Comparison of ENCODE assay signal across 12 cellular contexts in genomic region chr15:60551147-60551780, GRCh38.
DNase-seq lines count a peak whose midpoint lies in the region; ATAC-seq and TF ChIP-seq lines count a peak whose summit lies in the region.
"Had no signal": no experiment of that assay in that cellular context is flagged by ENCODE, and none has a peak within 500 bp of the region (broad histone marks: within the 10 kb centered on the region; RNA-seq: fewer than 3 reads in every experiment).

No MANE protein-coding gene starts in this region.

- peak; percentile 21 for DNase-seq in GM13976 (ENCODE audit: low spot score)
- peak; percentile 10 for DNase-seq in amniotic epithelial cell (ENCODE audit: low read depth)
- DNase-seq in NCI-H1092 treated with DMSO at 0.1 percent for 48 hours (lab: John Stamatoyannopoulos, UW) = no peak
- no peak for DNase-seq in NCI-H82 (lab: John Stamatoyannopoulos, UW)
- DNase-seq: HFFc6, NCI-H1105, NCI-H526 had no signal

- peak; percentile 49 for ATAC-seq in GM19463 (IDR thresholded peaks at IDR 0.05; ENCODE audit: unreplicated experiment)
- ATAC-seq in HG03354 (IDR thresholded peaks at IDR 0.05; ENCODE audit: poor library complexity, severe bottlenecking, unreplicated experiment) = peak; percentile 54
- ATAC-seq in HG03196 (IDR thresholded peaks at IDR 0.05; ENCODE audit: unreplicated experiment) = no peak
- ATAC-seq in SK-N-SH treated with all-trans-retinoic acid at 6 μM for 48 hours = no peak
- ATAC-seq: sciatic nerve had no signal

- in situ Hi-C loops in GM13976 (cut with MboI; ENCODE audit: low sequenced_read_pairs, unreplicated experiment) = no loop called here

- no peak for TF ChIP-seq CTCF in GM13976 (IDR thresholded peaks at IDR 0.05; ENCODE audit: borderline replicate concordance, control extremely low read depth, extremely low read depth, insufficient read depth, missing control alignments)

TF ChIP-seq in SK-N-SH treated with all-trans-retinoic acid at 6 μM for 48 hours, 23 proteins besides CTCF, POLR2A, EP300 and RAD21:
- no peak for TF ChIP-seq ESRRG (CRISPR knock-in tag; IDR thresholded peaks at IDR 0.05)
- TF ChIP-seq GLIS3 (CRISPR knock-in tag; IDR thresholded peaks at IDR 0.05) = no peak
- TF ChIP-seq ZFP3 (CRISPR knock-in tag; IDR thresholded peaks at IDR 0.05) = no peak
- TF ChIP-seq ARNTL (CRISPR knock-in tag; IDR thresholded peaks at IDR 0.05; ENCODE audit: borderline replicate concordance, low read depth) = no peak

Comparison
In these comparisons a context has a peak if more than half of its experiments do, and no peak if none do; other contexts are left out.
1. DNase-seq: peak in GM13976 (single experiment) and amniotic epithelial cell (single experiment); none in NCI-H1092 treated with DMSO at 0.1 percent for 48 hours (single experiment) and NCI-H82 (single experiment).
2. ATAC-seq: peak in GM19463 (single experiment) and HG03354 (single experiment); none in HG03196 (single experiment) and SK-N-SH treated with all-trans-retinoic acid at 6 μM for 48 hours (single experiment).